Comparison of ENCODE assay signal across 18 cellular contexts in genomic region chr14:97710726-97711125, GRCh38.
A peak's percentile ranks its signal among the peaks of the same experiment; 100 is the strongest.
DNase-seq lines count a peak whose midpoint lies in the region; ATAC-seq and TF ChIP-seq lines count a peak whose summit lies in the region.
"Had no signal": no experiment of that assay in that cellular context is flagged by ENCODE, and none has a peak within 500 bp of the region (broad histone marks: within the 10 kb centered on the region; RNA-seq: fewer than 3 reads in every experiment).

No MANE protein-coding gene starts in this region.

- peaks cover 76% of the 10 kb centered on the region for H3K4me1 Mint-ChIP-seq in CD4-positive, alpha-beta T cell (ENCODE audit: low read depth)
- peaks cover 66% of the 10 kb centered on the region for H3K4me1 Mint-ChIP-seq in CD8-positive, alpha-beta T cell (ENCODE audit: low read depth)

- no peak overlapping the region for H3K27ac ChIP-seq in CD4-positive, alpha-beta T cell (ENCODE audit: low read depth, low read length)
- no peak overlapping the region for H3K27ac ChIP-seq in CD8-positive, alpha-beta T cell (ENCODE audit: low read depth, low read length)
- H3K27ac ChIP-seq in RWPE1 (no peak overlapping the region), foreskin keratinocyte (peak overlapping the region; percentile 95)

- H3K36me3 Mint-ChIP-seq in CD4-positive, alpha-beta T cell (ENCODE audit: low read depth) = no peaks in the 10 kb centered on the region
- no peaks in the 10 kb centered on the region for H3K36me3 Mint-ChIP-seq in CD8-positive, alpha-beta T cell

- intact Hi-C loops in CD4-positive, alpha-beta T cell (cut with DNase I, micrococcal nuclease) = loop anchor here in 1 of 2 experiments (10.0 kb wide), 1 partner anchor 264 kb away; no protein-coding TSS in a partner anchor
- intact Hi-C loops in CD8-positive, alpha-beta T cell (cut with DNase I, micrococcal nuclease) = loop anchor here in 1 of 2 experiments (1.0 kb wide), 1 partner anchor 9 kb away; no protein-coding TSS in a partner anchor
- intact Hi-C loops in cardiac septum (cut with DNase I) = no loop called here

- no peaks in the 10 kb centered on the region for H3K9me3 ChIP-seq in CD4-positive, alpha-beta T cell (ENCODE audit: control insufficient read depth, low read length)
- no peaks in the 10 kb centered on the region for H3K9me3 ChIP-seq in CD8-positive, alpha-beta T cell (ENCODE audit: low read length)
- H3K9me3 ChIP-seq: Caco-2 had no signal

- H3K27me3 Mint-ChIP-seq in CD4-positive, alpha-beta T cell = no peaks in the 10 kb centered on the region
- H3K27me3 Mint-ChIP-seq in CD8-positive, alpha-beta T cell (ENCODE audit: low read depth) = no peaks in the 10 kb centered on the region

- H3K36me3 ChIP-seq in CD8-positive, alpha-beta T cell (ENCODE audit: insufficient read depth, low read length) = no peaks in the 10 kb centered on the region

- POLR2A ChIA-PET in CD4-positive, alpha-beta T cell (lab: Charles Lee) = no interaction called here
- POLR2A ChIA-PET in CD8-positive, alpha-beta T cell (lab: Charles Lee) = no interaction called here
- POLR2A ChIA-PET in RWPE1 (lab: Yijun Ruan, JAX; ENCODE audit: low non-redundant PET) = no interaction called here

- H3K9me3 Mint-ChIP-seq in CD4-positive, alpha-beta T cell = peaks cover 2% of the 10 kb centered on the region
- H3K9me3 Mint-ChIP-seq in CD8-positive, alpha-beta T cell = peaks cover under 1% of the 10 kb centered on the region

- peak overlapping the region; percentile 35 for H3K4me3 Mint-ChIP-seq in CD4-positive, alpha-beta T cell
- no peak overlapping the region for H3K4me3 Mint-ChIP-seq in CD8-positive, alpha-beta T cell

- H3K27ac Mint-ChIP-seq in CD4-positive, alpha-beta T cell = peak overlapping the region; percentile 31
- peak overlapping the region; percentile 30 for H3K27ac Mint-ChIP-seq in CD8-positive, alpha-beta T cell

- no peak for DNase-seq in CD4-positive, alpha-beta T cell
- no peak for DNase-seq in CD8-positive, alpha-beta T cell
- DNase-seq in RWPE1 (ENCODE audit: low spot score) = peak; percentile 15
- peak; percentile 34 to 61 for DNase-seq in foreskin keratinocyte
- no peak for DNase-seq in DMS114 treated with DMSO at 0.1 percent for 48 hours (lab: John Stamatoyannopoulos, UW; ENCODE audit: unreplicated experiment)
- no peak for DNase-seq in cardiac septum (ENCODE audit: low spot score)
- DNase-seq: ACHN, C1 segment of cervical spinal cord, Caco-2, DMS153, GF-D8, H7, NCI-H1105, NCI-H510A, NCI-H82, OCI-M1, RPMI8226 had no signal

- peaks cover 52% of the 10 kb centered on the region for H3K4me1 ChIP-seq in CD8-positive, alpha-beta T cell (ENCODE audit: insufficient read depth, low read length)
- H3K4me1 ChIP-seq in foreskin keratinocyte = peaks cover 47% of the 10 kb centered on the region
- H3K4me1 ChIP-seq: Caco-2 had no signal

- CTCF ChIA-PET in CD4-positive, alpha-beta T cell (lab: Charles Lee) = no interaction called here
- CTCF ChIA-PET in CD8-positive, alpha-beta T cell (lab: Charles Lee) = interaction anchor here (0.7 kb wide), 1 partner anchor 14 kb away, joined by 5 read pairs; no protein-coding TSS in a partner anchor
- CTCF ChIA-PET in RWPE1 (lab: Yijun Ruan, JAX) = no interaction called here

- no peak overlapping the region for H3K4me3 ChIP-seq in CD8-positive, alpha-beta T cell (ENCODE audit: low read depth, low read length)

- no peak for TF ChIP-seq CTCF in CD4-positive, alpha-beta T cell (IDR thresholded peaks at IDR 0.05)
- no peak for TF ChIP-seq CTCF in CD8-positive, alpha-beta T cell (IDR thresholded peaks at IDR 0.05)
- TF ChIP-seq CTCF in RWPE1 (conservative IDR thresholded peaks at IDR 0.05; ENCODE audit: low read depth) (no peak), foreskin keratinocyte (conservative IDR thresholded peaks at IDR 0.05) (no peak)

- no peak for ATAC-seq in CD4-positive, alpha-beta T cell (ENCODE audit: poor library complexity)
- ATAC-seq in CD8-positive, alpha-beta T cell = no peak
- ATAC-seq in foreskin keratinocyte = no peak
- ATAC-seq in HG03354 (IDR thresholded peaks at IDR 0.05; ENCODE audit: poor library complexity, severe bottlenecking, unreplicated experiment) = no peak

- no peaks in the 10 kb centered on the region for H3K27me3 ChIP-seq in CD4-positive, alpha-beta T cell (ENCODE audit: control insufficient read depth, insufficient read depth, low read length)
- no peaks in the 10 kb centered on the region for H3K27me3 ChIP-seq in CD8-positive, alpha-beta T cell (ENCODE audit: insufficient read depth, low read length)
- H3K27me3 ChIP-seq in foreskin keratinocyte = no peaks in the 10 kb centered on the region

Comparison
In these comparisons a context has a peak if more than half of its experiments do, and no peak if none do; other contexts are left out.
1. DNase-seq: peak in RWPE1 (single experiment) and foreskin keratinocyte (2 of 2); none in CD4-positive, alpha-beta T cell (0 of 10), CD8-positive, alpha-beta T cell (0 of 7), DMS114 treated with DMSO at 0.1 percent for 48 hours (single experiment) and cardiac septum (single experiment).